Comparison of ENCODE assay signal across 8 cellular contexts in genomic region chr18:5975111-5975622, GRCh38.
DNase-seq lines count a peak whose midpoint lies in the region; ATAC-seq and TF ChIP-seq lines count a peak whose summit lies in the region.

No MANE protein-coding gene starts in this region.

- no peaks in the 10 kb centered on the region for H3K27me3 ChIP-seq in BE2C

- H3K9me3 ChIP-seq in BE2C, result no peaks in the 10 kb centered on the region

- H3K4me3 ChIP-seq in BE2C (ENCODE audit: low read depth, low read length), result no peak overlapping the region

- H3K4me1 ChIP-seq in BE2C, result no peaks in the 10 kb centered on the region

- DNase-seq in Daoy (ENCODE audit: low read depth), result peak; percentile 39
- DNase-seq in fibroblast of gingiva (ENCODE audit: low read depth), result peak; percentile 31
- DNase-seq in mesenteric fat pad (ENCODE audit: low spot score), result no peak
- DNase-seq in NCI-H2227 (lab: John Stamatoyannopoulos, UW; ENCODE audit: unreplicated experiment), result no peak
- DNase-seq in progenitor cell of endocrine pancreas (ENCODE audit: low spot score, unreplicated experiment), result no peak
- DNase-seq in BE2C, result no peak

- no peak overlapping the region for H3K27ac Mint-ChIP-seq in progenitor cell of endocrine pancreas

- TF ChIP-seq CTCF in progenitor cell of endocrine pancreas (IDR thresholded peaks at IDR 0.05; ENCODE audit: unreplicated experiment) (no peak), BE2C (IDR thresholded peaks at IDR 0.05; ENCODE audit: low read depth, low read length) (no peak)

- no peaks in the 10 kb centered on the region for H3K9me3 Mint-ChIP-seq in progenitor cell of endocrine pancreas (ENCODE audit: low read depth)

- peaks cover 12% of the 10 kb centered on the region for H3K4me1 Mint-ChIP-seq in progenitor cell of endocrine pancreas (ENCODE audit: low read depth)

- no peaks in the 10 kb centered on the region for H3K36me3 Mint-ChIP-seq in progenitor cell of endocrine pancreas (ENCODE audit: insufficient read depth)

- no peaks in the 10 kb centered on the region for H3K27me3 Mint-ChIP-seq in progenitor cell of endocrine pancreas

- no peaks in the 10 kb centered on the region for H3K36me3 ChIP-seq in BE2C

- ATAC-seq in GM19467 (IDR thresholded peaks at IDR 0.05; ENCODE audit: unreplicated experiment), result peak; percentile 62
- peak; percentile 57 for ATAC-seq in HG03442 (IDR thresholded peaks at IDR 0.05; ENCODE audit: unreplicated experiment)

- no peak overlapping the region for H3K4me3 Mint-ChIP-seq in progenitor cell of endocrine pancreas (ENCODE audit: low read depth)

Comparison
In these comparisons a context has a peak if more than half of its experiments do, and no peak if none do; other contexts are left out.
1. DNase-seq: peak in Daoy (single experiment) and fibroblast of gingiva (single experiment); none in mesenteric fat pad (single experiment), NCI-H2227 (single experiment), progenitor cell of endocrine pancreas (single experiment) and BE2C (single experiment).